18 cellular contexts compared by ENCODE assay signal in the genomic region with DNA sequence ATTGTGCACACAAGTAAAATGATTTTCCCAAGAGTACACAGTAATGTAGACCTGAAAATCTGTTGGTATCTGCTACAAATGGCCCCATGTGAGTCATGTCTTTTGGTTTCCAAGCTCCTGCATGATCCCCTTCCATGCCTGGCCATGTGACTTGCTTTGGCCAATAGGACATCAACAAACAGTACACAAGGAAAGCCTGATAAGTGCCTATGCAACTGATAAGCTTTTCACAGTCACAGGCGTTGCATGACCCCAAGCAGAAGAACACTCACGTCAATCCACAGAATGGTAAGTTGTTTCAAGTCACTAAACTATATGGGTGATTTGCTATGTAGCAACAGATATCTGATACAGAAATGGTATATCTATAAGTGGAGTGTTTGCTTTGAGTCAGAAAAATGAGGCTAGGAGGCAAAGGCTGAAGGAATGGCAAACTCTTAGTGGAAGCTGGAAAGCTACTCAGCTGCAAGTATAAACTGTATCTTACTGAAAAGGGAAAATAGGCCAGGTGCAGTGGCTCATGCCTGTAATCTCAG.
DNase-seq lines count a peak whose midpoint lies in the region; ATAC-seq lines count a peak whose summit lies in the region.
"Had no signal": no experiment of that assay in that cellular context is flagged by ENCODE, and none has a peak within 500 bp of the region (broad histone marks: within the 10 kb centered on the region; RNA-seq: fewer than 3 reads in every experiment).

No MANE protein-coding gene starts in this region.

- no peaks in the 10 kb centered on the region for H3K4me1 Mint-ChIP-seq in activated T-helper 17 cell treated with anti-CD3 and anti-CD28 coated beads, Interleukin-2, amount 50 U/mL, for 72 hours
- H3K4me1 Mint-ChIP-seq in activated naive CD8-positive, alpha-beta T cell treated with anti-CD3 and anti-CD28 coated beads, Interleukin-2, amount 50 U/mL, for 24 hours = no peaks in the 10 kb centered on the region

- peaks cover 5% of the 10 kb centered on the region for H3K36me3 Mint-ChIP-seq in activated T-helper 17 cell treated with anti-CD3 and anti-CD28 coated beads, Interleukin-2, amount 50 U/mL, for 72 hours (ENCODE audit: low read depth)
- no peaks in the 10 kb centered on the region for H3K36me3 Mint-ChIP-seq in activated naive CD8-positive, alpha-beta T cell treated with anti-CD3 and anti-CD28 coated beads, Interleukin-2, amount 50 U/mL, for 24 hours (ENCODE audit: low read depth)

- peak; percentile 42 for ATAC-seq in activated T-helper 17 cell treated with anti-CD3 and anti-CD28 coated beads, Interleukin-2, amount 50 U/mL, for 72 hours (replicated peaks)
- ATAC-seq in HG03196 (IDR thresholded peaks at IDR 0.05; ENCODE audit: unreplicated experiment) = no peak
- no peak for ATAC-seq in activated naive CD8-positive, alpha-beta T cell treated with anti-CD3 and anti-CD28 coated beads, Interleukin-2, amount 50 U/mL, for 24 hours

- DNase-seq in DMS53 treated with DMSO at 0.1 percent for 48 hours (lab: John Stamatoyannopoulos, UW; ENCODE audit: unreplicated experiment) = peak; percentile 62
- DNase-seq in HuH-7.5 (ENCODE audit: low spot score) = peak; percentile 35
- DNase-seq in islet precursor cell = peak; percentile 62
- no peak for DNase-seq in stimulated activated CD4-positive, alpha-beta T cell treated with anti-CD3 and anti-CD28 coated beads, Interleukin-1b, Interleukin-23, amount 100 ng/mL, for 48 hours
- no peak for DNase-seq in activated naive CD8-positive, alpha-beta T cell treated with anti-CD3 and anti-CD28 coated beads, Interleukin-2, amount 50 U/mL, for 24 hours
- DNase-seq in pons (ENCODE audit: low spot score) = no peak
- DNase-seq: activated CD4-positive, alpha-beta T cell treated with anti-CD3 and anti-CD28 coated beads, Interleukin-2, amount 50 U/mL, for 4 hours; activated T-cell treated with anti-CD3 and anti-CD28 coated beads, Interleukin-2, amount 50 U/mL, for 48 hours; adrenal gland; colonic mucosa; GF-D8; NCI-H1417; NCI-H524; stimulated activated CD8-positive, alpha-beta memory T cell treated with anti-CD3 and anti-CD28 coated beads, Interleukin-4, amount 100 ng/mL, for 48 hours; tibial artery had no signal

- no peaks in the 10 kb centered on the region for H3K9me3 Mint-ChIP-seq in activated T-helper 17 cell treated with anti-CD3 and anti-CD28 coated beads, Interleukin-2, amount 50 U/mL, for 72 hours
- H3K9me3 Mint-ChIP-seq in activated naive CD8-positive, alpha-beta T cell treated with anti-CD3 and anti-CD28 coated beads, Interleukin-2, amount 50 U/mL, for 24 hours = no peaks in the 10 kb centered on the region
- H3K9me3 Mint-ChIP-seq: T-helper 2 cell treated with Interferon-gamma antibody and Interleukin-4, amounts not matched to agents 5 μg/mL and 100 μg/mL, for 36 hours had no signal

- no peak overlapping the region for H3K27ac Mint-ChIP-seq in activated T-helper 17 cell treated with anti-CD3 and anti-CD28 coated beads, Interleukin-2, amount 50 U/mL, for 72 hours
- H3K27ac Mint-ChIP-seq in activated naive CD8-positive, alpha-beta T cell treated with anti-CD3 and anti-CD28 coated beads, Interleukin-2, amount 50 U/mL, for 24 hours = no peak overlapping the region
- H3K27ac Mint-ChIP-seq: T-helper 2 cell treated with Interferon-gamma antibody and Interleukin-4, amounts not matched to agents 5 μg/mL and 100 μg/mL, for 36 hours had no signal

- H3K4me3 Mint-ChIP-seq in activated T-helper 17 cell treated with anti-CD3 and anti-CD28 coated beads, Interleukin-2, amount 50 U/mL, for 72 hours = no peak overlapping the region
- H3K4me3 Mint-ChIP-seq in activated naive CD8-positive, alpha-beta T cell treated with anti-CD3 and anti-CD28 coated beads, Interleukin-2, amount 50 U/mL, for 24 hours = no peak overlapping the region
- H3K4me3 Mint-ChIP-seq: T-helper 2 cell treated with Interferon-gamma antibody and Interleukin-4, amounts not matched to agents 5 μg/mL and 100 μg/mL, for 36 hours had no signal

- no peaks in the 10 kb centered on the region for H3K27me3 Mint-ChIP-seq in activated T-helper 17 cell treated with anti-CD3 and anti-CD28 coated beads, Interleukin-2, amount 50 U/mL, for 72 hours
- H3K27me3 Mint-ChIP-seq in activated naive CD8-positive, alpha-beta T cell treated with anti-CD3 and anti-CD28 coated beads, Interleukin-2, amount 50 U/mL, for 24 hours = no peaks in the 10 kb centered on the region

Comparison
In these comparisons a context has a peak if more than half of its experiments do, and no peak if none do; other contexts are left out.
1. DNase-seq: peak in DMS53 treated with DMSO at 0.1 percent for 48 hours (single experiment), HuH-7.5 (single experiment) and islet precursor cell (single experiment); none in stimulated activated CD4-positive, alpha-beta T cell treated with anti-CD3 and anti-CD28 coated beads, Interleukin-1b, Interleukin-23, amount 100 ng/mL, for 48 hours (single experiment), activated naive CD8-positive, alpha-beta T cell treated with anti-CD3 and anti-CD28 coated beads, Interleukin-2, amount 50 U/mL, for 24 hours (single experiment) and pons (single experiment).